In genomic region chr1:113072141-113072756, GRCh38 we compare ENCODE assay signal across 8 cellular contexts. TPM values are rescaled to one million over a fixed set of nuclear protein-coding genes. Genes with fewer than 3 reads are reported as not detected.
DNase-seq lines count a peak whose midpoint lies in the region; ATAC-seq, FAIRE-seq and TF ChIP-seq lines count a peak whose summit lies in the region.

No MANE protein-coding gene starts in this region.

- peak overlapping the region; percentile 80 for H3K27ac Mint-ChIP-seq in Caco-2 (ENCODE audit: unreplicated experiment)

- no peak for TF ChIP-seq RAD21 in H1 (IDR thresholded peaks at IDR 0.05 in 1 of 2, conservative IDR thresholded peaks at IDR 0.05 in 1 of 2; ENCODE audit: low read depth in 2 of 2, low read length in 2 of 2)

- H3K79me2 ChIP-seq in H1 (ENCODE audit: control insufficient read depth in 1 of 2, insufficient read depth in 2 of 2, low read length in 2 of 2): peaks cover 7 to 40% of the 10 kb centered on the region in 2 experiments

- H4K20me1 ChIP-seq in H1 (replicated peaks in 1 of 2; ENCODE audit: control insufficient read depth in 1 of 2, insufficient read depth in 2 of 2, low read length in 2 of 2): peaks cover 2 to 7% of the 10 kb centered on the region in 2 experiments

- H2BK120ac ChIP-seq in H1 (replicated peaks; ENCODE audit: low read depth, low read length) (peak overlapping the region; percentile 59), neuronal stem cell (ENCODE audit: low read depth, low read length) (no peak overlapping the region)

- intact Hi-C loops in Caco-2 (cut with micrococcal nuclease; ENCODE audit: unreplicated experiment): loop anchor here (2.0 to 5.0 kb wide), 7 partner anchors 29 to 605 kb away; partner anchors contain the start of gene MAGI3

- H3K23ac ChIP-seq in H1 (ENCODE audit: insufficient read length) (no peak overlapping the region), neuronal stem cell (ENCODE audit: low read depth, low read length, poor library complexity) (no peak overlapping the region)

- H2BK20ac ChIP-seq in H1 (ENCODE audit: low read length): no peak overlapping the region

- H3K23me2 ChIP-seq in H1 (ENCODE audit: low read depth, low read length): peaks cover 5% of the 10 kb centered on the region

- ATAC-seq in GM21737 (IDR thresholded peaks at IDR 0.05; ENCODE audit: unreplicated experiment) (no peak), HG02798 (IDR thresholded peaks at IDR 0.05; ENCODE audit: poor library complexity, unreplicated experiment) (no peak)

- peaks cover 5% of the 10 kb centered on the region for H3K4me1 ChIP-seq in Caco-2
- H3K4me1 ChIP-seq in H1 (replicated peaks in 1 of 4; ENCODE audit: control insufficient read depth in 3 of 4, insufficient read depth in 4 of 4, low read length in 3 of 4): peaks cover 0 to 5% (median 2%) of the 10 kb centered on the region in 4 experiments; a peak in 4 of 7 replicates
- H3K4me1 ChIP-seq in neuronal stem cell (ENCODE audit: control insufficient read depth in 2 of 2, insufficient read depth in 1 of 2, low read depth in 1 of 2, low read length in 2 of 2): peaks cover 2 to 4% of the 10 kb centered on the region in 2 donors

- H2AFZ ChIP-seq in H1 (ENCODE audit: low read length): no peak overlapping the region
- H2AFZ ChIP-seq in neuronal stem cell (ENCODE audit: low read length): peak overlapping the region; percentile 92

- H3K27me3 ChIP-seq in Caco-2 (replicated peaks; ENCODE audit: control insufficient read depth, insufficient read depth, low read length) (no peaks in the 10 kb centered on the region), H1 (replicated peaks in 1 of 4; ENCODE audit: control insufficient read depth in 3 of 4, extremely low read depth in 1 of 4, insufficient read depth in 3 of 4, low read length in 3 of 4) (no peaks in the 10 kb centered on the region), neuronal stem cell (ENCODE audit: control insufficient read depth in 3 of 3, insufficient read depth in 3 of 3, low read depth in 1 of 3, low read length in 3 of 3) (no peaks in the 10 kb centered on the region)

- H3K4me2 ChIP-seq in H1 (ENCODE audit: insufficient read depth in 1 of 2, low read depth in 2 of 2, low read length in 2 of 2) (peak overlapping the region; percentile 57 to 83), neuronal stem cell (ENCODE audit: insufficient read depth, low read length, poor library complexity, severe bottlenecking) (peak overlapping the region; percentile 47)

- peak overlapping the region; percentile 85 for H3K4me3 Mint-ChIP-seq in Caco-2 (ENCODE audit: unreplicated experiment)

- H4K5ac ChIP-seq in H1 (ENCODE audit: insufficient read length, low read depth, low read length): peak overlapping the region; percentile 10

- TF ChIP-seq POLR2A in NB4 (IDR thresholded peaks at IDR 0.05; ENCODE audit: extremely low read depth, insufficient read length) (no peak), H1 (IDR thresholded peaks at IDR 0.05; ENCODE audit: control extremely low read depth in 1 of 2, low read depth in 2 of 2, low read length in 2 of 2) (no peak)

- H3K4me1 Mint-ChIP-seq in Caco-2 (ENCODE audit: low read depth, unreplicated experiment): no peaks in the 10 kb centered on the region

- DNase-seq in Caco-2 (peak in 1 of 2 experiments; percentile 14), NB4 (ENCODE audit: low read depth) (no peak), H1 (ENCODE audit: low read depth in 1 of 2, low spot score in 2 of 2) (no peak), neuronal stem cell (ENCODE audit: low spot score) (no peak), NCI-H82 (lab: John Stamatoyannopoulos, UW) (no peak)
- no peak for DNase-seq in activated CD4-positive, alpha-beta T cell treated with anti-CD3 and anti-CD28 coated beads for 48 hours

- POLR2A ChIA-PET in Caco-2 (lab: Charles Lee) (interaction anchor here (0.5 to 2.1 kb wide), 7 partner anchors 15 to 287 kb away, joined by 3 to 10 read pairs (median 3); partner anchors contain the start of gene SLC16A1), H1 (lab: Charles Lee; ENCODE audit: partially characterized antibody) (interaction anchor here (0.7 to 3.2 kb wide), 30 partner anchors 9 to 397 kb away, joined by 3 to 45 read pairs (median 4); partner anchors contain the start of gene MOV10)

- FAIRE-seq in H1 (lab: Jason Lieb, UNC): no peak

- BruUV-seq in Caco-2 (replicated peaks; lab: Mats Ljungman, UMichigan): no TSS peak

- peak overlapping the region; percentile 5 for H3K56ac ChIP-seq in H1 (replicated peaks; ENCODE audit: insufficient read length, low read depth, low read length)

- H4K8ac ChIP-seq in H1 (ENCODE audit: extremely low read depth, insufficient read depth, low read length) (no peak overlapping the region), neuronal stem cell (ENCODE audit: low read depth, low read length) (no peak overlapping the region)

- no peaks in the 10 kb centered on the region for H3K79me1 ChIP-seq in H1 (ENCODE audit: low read depth, low read length)
- no peaks in the 10 kb centered on the region for H3K79me1 ChIP-seq in neuronal stem cell (ENCODE audit: low read depth, low read length)

- no peak overlapping the region for H4K91ac ChIP-seq in H1 (replicated peaks; ENCODE audit: insufficient read length, low read length)
- no peak overlapping the region for H4K91ac ChIP-seq in neuronal stem cell (ENCODE audit: low read depth, low read length, poor library complexity)

- H2BK15ac ChIP-seq in H1 (ENCODE audit: low read length): no peak overlapping the region
- no peak overlapping the region for H2BK15ac ChIP-seq in neuronal stem cell (ENCODE audit: low read length)

- peak overlapping the region in 1 of 4 experiments; percentile 95; a peak in 2 of 7 replicates for H3K9ac ChIP-seq in H1 (replicated peaks in 1 of 4; ENCODE audit: extremely low read depth in 1 of 4, low read depth in 3 of 4, low read length in 3 of 4)
- no peak overlapping the region for H3K9ac ChIP-seq in neuronal stem cell (ENCODE audit: low read depth, low read length, poor library complexity)

- H3K18ac ChIP-seq in H1 (ENCODE audit: extremely low read depth, low read length): no peak overlapping the region
- H3K18ac ChIP-seq in neuronal stem cell (ENCODE audit: low read length): no peak overlapping the region

- WGBS in H1 (ENCODE audit: extremely low coverage in 1 of 2, insufficient coverage in 1 of 2, insufficient read length in 1 of 2, insufficient replicate concordance in 2 of 2, low coverage in 1 of 2, low lambda C conversion rate in 2 of 2, missing lambda C conversion rate in 1 of 2), 2 experiments: 39% methylated on average over 6 of the region's 6 CpGs; no CpG with 5 or more reads in 1 of the 2 experiments
- WGBS in neuronal stem cell (ENCODE audit: extremely low coverage in 2 of 2, insufficient read length in 2 of 2, insufficient replicate concordance in 1 of 2), 2 donors: no CpG with 5 or more reads among the region's 6 CpGs

- H2BK5ac ChIP-seq in H1 (ENCODE audit: low read depth, low read length): peak overlapping the region; percentile 35
- H2BK5ac ChIP-seq in neuronal stem cell (ENCODE audit: low read length): peak overlapping the region; percentile 97

- no peaks in the 10 kb centered on the region for H3K9me3 Mint-ChIP-seq in Caco-2 (ENCODE audit: unreplicated experiment)

- peak overlapping the region; percentile 30 for H3K4ac ChIP-seq in H1 (replicated peaks; ENCODE audit: insufficient read length, low read depth, low read length)
- H3K4ac ChIP-seq in neuronal stem cell (ENCODE audit: low read length): no peak overlapping the region

- H2BK12ac ChIP-seq in H1 (ENCODE audit: low read depth, low read length) (no peak overlapping the region), neuronal stem cell (ENCODE audit: low read length) (no peak overlapping the region)

- H3K27me3 Mint-ChIP-seq in Caco-2 (ENCODE audit: insufficient read depth, unreplicated experiment): no peaks in the 10 kb centered on the region

- H2AK5ac ChIP-seq in H1 (ENCODE audit: low read depth, low read length): no peak overlapping the region
- no peak overlapping the region for H2AK5ac ChIP-seq in neuronal stem cell (ENCODE audit: low read depth, low read length)

- no peaks in the 10 kb centered on the region for H3K9me3 ChIP-seq in Caco-2
- no peaks in the 10 kb centered on the region for H3K9me3 ChIP-seq in H1 (ENCODE audit: insufficient read depth in 2 of 2, low read depth in 1 of 2, low read length in 1 of 2)
- H3K9me3 ChIP-seq in neuronal stem cell (replicated peaks in 1 of 2; ENCODE audit: control insufficient read depth in 2 of 2, insufficient read depth in 1 of 2, low read depth in 1 of 2, low read length in 2 of 2): peaks cover 0 to 2% of the 10 kb centered on the region in 2 donors

- H3K4me3 ChIP-seq in Caco-2 (ENCODE audit: low read depth, low read length) (peak overlapping the region; percentile 92; the same call in 1 of the 2 replicates), NB4 (ENCODE audit: low read depth, low read length) (peak overlapping the region; percentile 62), H1 (ENCODE audit: extremely low read depth in 1 of 4, insufficient read depth in 2 of 4, low read depth in 3 of 4, low read length in 4 of 4) (peak overlapping the region; percentile 16 to 97 (median 88); a peak in 7 of 8 replicates), neuronal stem cell (ENCODE audit: low read length in 2 of 2) (peak overlapping the region; percentile 68 to 81)

- H3K14ac ChIP-seq in H1 (ENCODE audit: insufficient read length) (no peak overlapping the region), neuronal stem cell (ENCODE audit: low read length) (no peak overlapping the region)

- CTCF ChIA-PET in Caco-2 (lab: Charles Lee): interaction anchor here (0.5 to 2.7 kb wide), 37 partner anchors 13 to 740 kb away, joined by 3 to 34 read pairs (median 4); partner anchors contain the start of genes MAGI3, PPM1J, RSBN1 and SLC16A1
- CTCF ChIA-PET in H1 (lab: Charles Lee; ENCODE audit: partially characterized antibody): interaction anchor here (0.6 to 6.9 kb wide), 61 partner anchors 8 to 1569 kb away, joined by 3 to 85 read pairs (median 5); partner anchors contain the start of gene PPM1J

- H3K27ac ChIP-seq in H1 (ENCODE audit: low read depth, low read length) (peak overlapping the region; percentile 51; the same call in 1 of the 2 replicates), neuronal stem cell (replicated peaks; ENCODE audit: low read length) (no peak overlapping the region)

- H3K36me3 ChIP-seq in Caco-2 (ENCODE audit: control insufficient read depth, insufficient read depth, low read length) (no peaks in the 10 kb centered on the region), H1 (ENCODE audit: control insufficient read depth in 2 of 4, insufficient read depth in 4 of 4, low read length in 3 of 4) (peaks cover 0 to 9% (median 2%) of the 10 kb centered on the region in 4 experiments; a peak in 2 of 8 replicates), neuronal stem cell (replicated peaks in 1 of 2; ENCODE audit: control insufficient read depth in 2 of 2, insufficient read depth in 2 of 2, low read length in 2 of 2) (peaks cover 0 to 13% of the 10 kb centered on the region in 2 donors)

- peak in 1 of 2 experiments; percentile 45 for TF ChIP-seq CTCF in Caco-2 (IDR thresholded peaks at IDR 0.05; ENCODE audit: insufficient read depth in 1 of 2, low read depth in 1 of 2, low read length in 1 of 2, severe bottlenecking in 1 of 2, unreplicated experiment in 1 of 2)
- TF ChIP-seq CTCF in NB4 (IDR thresholded peaks at IDR 0.05; ENCODE audit: low read depth, low read length): no peak
- TF ChIP-seq CTCF in H1 (IDR thresholded peaks at IDR 0.05; ENCODE audit: control extremely low read depth in 1 of 3, insufficient read depth in 1 of 3, low read depth in 1 of 3, low read length in 3 of 3): no peak

- peaks cover 10% of the 10 kb centered on the region for H3K36me3 Mint-ChIP-seq in Caco-2 (ENCODE audit: insufficient read depth, unreplicated experiment)

- no peak for TF ChIP-seq EP300 in H1 (IDR thresholded peaks at IDR 0.05; ENCODE audit: borderline replicate concordance in 1 of 2, low read depth in 2 of 2, low read length in 2 of 2)

RNA-seq across cellular contexts. Expression of gene LRIG2, which starts 0.7 kb away (rescaled TPM):
- 10.7 and 14.4 TPM in 2 replicates for total RNA-seq in Caco-2 (2022)
- 20.4 and 20.9 TPM in 2 replicates for total RNA-seq in H1 (2021; fragmentation: NEBNext Ultra II Directional; extraction: Animal tissue kit (Norgen Biotek cat#: 25700))
- 10.3 and 16.2 TPM in 2 replicates for polyA plus RNA-seq in H1 (2011; rRNA removed)
- polyA plus RNA-seq in H1 (2011; cell fraction: cytosol; rRNA removed): 13.8 TPM
- 25.7 TPM for polyA plus RNA-seq in H1 (2011; cell fraction: nucleus; rRNA removed)
- polyA plus RNA-seq in H1 (2012, experiment 1 of 2): 10.8 to 13.7 TPM (median 12.2 TPM) in 4 replicates
- polyA plus RNA-seq in H1 (2012, experiment 2 of 2): 1.5 TPM
- 14.1 TPM for polyA plus RNA-seq in H1 (2013, experiment 1 of 2)
- 12.4 TPM for polyA plus RNA-seq in H1 (2013, experiment 2 of 2)
- polyA minus RNA-seq in H1 (2011; rRNA and poly(A)+ RNA removed): 64.5 and 92.1 TPM in 2 replicates
- polyA minus RNA-seq in H1 (2011; cell fraction: cytosol; rRNA and poly(A)+ RNA removed): 21.9 TPM
- polyA minus RNA-seq in H1 (2011; cell fraction: nucleus; rRNA and poly(A)+ RNA removed): 61.5 TPM
- polyA plus RNA-seq in neuronal stem cell (2013, experiment 1 of 2): 7.2 TPM
- polyA plus RNA-seq in neuronal stem cell (2013, experiment 2 of 2): 7.4 TPM
